In the genomic region with DNA sequence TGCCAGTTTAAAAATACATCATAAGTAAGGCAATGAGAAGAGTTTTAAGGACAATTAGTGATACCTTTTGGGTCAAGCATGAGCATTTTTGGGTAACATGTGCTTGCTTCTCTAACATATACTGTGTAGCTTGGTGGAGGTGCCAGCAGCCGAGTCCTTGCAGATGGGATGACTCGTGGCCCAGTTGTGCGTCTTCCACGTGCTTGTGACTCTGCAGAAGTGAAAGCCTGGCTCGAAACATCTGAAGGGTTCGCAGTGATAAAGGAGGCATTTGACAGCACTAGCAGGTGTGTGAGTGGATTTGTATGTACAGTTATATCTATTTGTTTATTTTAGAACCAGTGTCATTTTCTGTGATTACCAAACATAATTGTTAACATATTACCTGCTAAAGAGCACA, we compare ENCODE assay signal across 26 cellular contexts.
"Had no signal": no experiment of that assay in that cellular context is flagged by ENCODE, and none has a peak within 500 bp of the region (broad histone marks: within the 10 kb centered on the region; RNA-seq: fewer than 3 reads in every experiment).

No MANE protein-coding gene starts in this region.

- ATAC-seq: activated CD4-positive, alpha-beta T cell treated with anti-CD3 and anti-CD28 coated beads for 36 hours; activated CD4-positive, CD25-positive, alpha-beta regulatory T cell treated with anti-CD3 and anti-CD28 coated beads, Interleukin-2, amount 50 U/mL, for 24 hours; activated CD8-positive, alpha-beta T cell treated with anti-CD3 and anti-CD28 coated beads, Interleukin-2, amount 10 ng/mL, durations not matched to agents 7 days and 5 days; activated naive CD8-positive, alpha-beta T cell treated with anti-CD3 and anti-CD28 coated beads, Interleukin-2, amount 50 U/mL, for 24 hours; WTC11 had no signal

- H3K9ac ChIP-seq: KMS-11 had no signal

- DNase-seq: activated CD4-positive, alpha-beta T cell treated with anti-CD3 and anti-CD28 coated beads for 36 hours; activated CD4-positive, alpha-beta T cell treated with anti-CD3 and anti-CD28 coated beads, Interleukin-2, amount 10 ng/mL, durations not matched to agents 7 days and 5 days; activated CD4-positive, alpha-beta T cell treated with anti-CD3 and anti-CD28 coated beads, Interleukin-2, amount 50 U/mL, for 48 hours; activated CD8-positive, alpha-beta memory T cell treated with anti-CD3 and anti-CD28 coated beads, Interleukin-2, amount 50 U/mL, for 4 hours; activated CD8-positive, alpha-beta T cell treated with anti-CD3 and anti-CD28 coated beads, Interleukin-2, amount 10 ng/mL, durations not matched to agents 7 days and 5 days; activated effector memory CD4-positive, alpha-beta T cell treated with Interleukin-2 at 50 U/mL for 16 hours; activated naive CD4-positive, alpha-beta T cell treated with anti-CD3 and anti-CD28 coated beads, Interleukin-2, amount 10 ng/mL, durations not matched to agents 7 days and 5 days; activated naive CD8-positive, alpha-beta T cell treated with anti-CD3 and anti-CD28 coated beads, Interleukin-2, amount 50 U/mL, for 24 hours; activated T-cell treated with anti-CD3 and anti-CD28 coated beads, Interleukin-2, amount 50 U/mL, for 48 hours; brain microvascular endothelial cell; central memory CD4-positive, alpha-beta T cell; NCI-H1105; NCI-H1417 treated with DMSO at 0.1 percent for 48 hours; NCI-H1694 treated with DMSO at 0.1 percent for 48 hours; NCI-H2029; NCI-H345; NCI-H524 treated with DMSO at 0.1 percent for 48 hours; PC-9; Right ventricle myocardium superior; SW 1271; T-helper 1 cell; T1000 had no signal

- H3K4me3 ChIP-seq: PC-9 had no signal

- H3K4me1 Mint-ChIP-seq: WTC11 had no signal

- H3K27ac ChIP-seq: brain microvascular endothelial cell, KMS-11, PC-9 had no signal

- H3K27ac Mint-ChIP-seq: activated CD4-positive, alpha-beta T cell treated with anti-CD3 and anti-CD28 coated beads for 36 hours; activated CD4-positive, alpha-beta T cell treated with anti-CD3 and anti-CD28 coated beads, Interleukin-2, amount 10 ng/mL, durations not matched to agents 7 days and 5 days; activated CD8-positive, alpha-beta T cell treated with anti-CD3 and anti-CD28 coated beads, Interleukin-2, amount 10 ng/mL, durations not matched to agents 7 days and 5 days; activated naive CD4-positive, alpha-beta T cell treated with anti-CD3 and anti-CD28 coated beads, Interleukin-2, amount 10 ng/mL, durations not matched to agents 7 days and 5 days; activated naive CD8-positive, alpha-beta T cell; activated naive CD8-positive, alpha-beta T cell treated with anti-CD3 and anti-CD28 coated beads, Interleukin-2, amount 50 U/mL, for 24 hours; WTC11 had no signal

- H2AFZ ChIP-seq: PC-9 had no signal

- H3K9me3 Mint-ChIP-seq: activated CD4-positive, alpha-beta T cell treated with anti-CD3 and anti-CD28 coated beads, Interleukin-2, amount 10 ng/mL, durations not matched to agents 7 days and 5 days; activated naive CD4-positive, alpha-beta T cell treated with anti-CD3 and anti-CD28 coated beads, Interleukin-2, amount 10 ng/mL, durations not matched to agents 7 days and 5 days; activated naive CD8-positive, alpha-beta T cell treated with anti-CD3 and anti-CD28 coated beads, Interleukin-2, amount 50 U/mL, for 24 hours; WTC11 had no signal

- H3K27me3 Mint-ChIP-seq: activated CD4-positive, alpha-beta T cell treated with anti-CD3 and anti-CD28 coated beads for 36 hours; activated CD4-positive, alpha-beta T cell treated with anti-CD3 and anti-CD28 coated beads, Interleukin-2, amount 10 ng/mL, durations not matched to agents 7 days and 5 days; activated naive CD4-positive, alpha-beta T cell treated with anti-CD3 and anti-CD28 coated beads, Interleukin-2, amount 10 ng/mL, durations not matched to agents 7 days and 5 days; activated naive CD8-positive, alpha-beta T cell; activated naive CD8-positive, alpha-beta T cell treated with anti-CD3 and anti-CD28 coated beads, Interleukin-2, amount 50 U/mL, for 24 hours had no signal

- H3K4me3 Mint-ChIP-seq: activated CD4-positive, alpha-beta T cell treated with anti-CD3 and anti-CD28 coated beads for 36 hours; activated CD4-positive, alpha-beta T cell treated with anti-CD3 and anti-CD28 coated beads, Interleukin-2, amount 10 ng/mL, durations not matched to agents 7 days and 5 days; activated CD8-positive, alpha-beta T cell treated with anti-CD3 and anti-CD28 coated beads, Interleukin-2, amount 10 ng/mL, durations not matched to agents 7 days and 5 days; activated naive CD4-positive, alpha-beta T cell treated with anti-CD3 and anti-CD28 coated beads, Interleukin-2, amount 10 ng/mL, durations not matched to agents 7 days and 5 days; activated naive CD8-positive, alpha-beta T cell; activated naive CD8-positive, alpha-beta T cell treated with anti-CD3 and anti-CD28 coated beads, Interleukin-2, amount 50 U/mL, for 24 hours; WTC11 had no signal

- H3K27me3 ChIP-seq: brain microvascular endothelial cell had no signal

- H3K4me2 ChIP-seq: KMS-11, PC-9 had no signal
